11 cellular contexts compared by ENCODE assay signal in the genomic region with DNA sequence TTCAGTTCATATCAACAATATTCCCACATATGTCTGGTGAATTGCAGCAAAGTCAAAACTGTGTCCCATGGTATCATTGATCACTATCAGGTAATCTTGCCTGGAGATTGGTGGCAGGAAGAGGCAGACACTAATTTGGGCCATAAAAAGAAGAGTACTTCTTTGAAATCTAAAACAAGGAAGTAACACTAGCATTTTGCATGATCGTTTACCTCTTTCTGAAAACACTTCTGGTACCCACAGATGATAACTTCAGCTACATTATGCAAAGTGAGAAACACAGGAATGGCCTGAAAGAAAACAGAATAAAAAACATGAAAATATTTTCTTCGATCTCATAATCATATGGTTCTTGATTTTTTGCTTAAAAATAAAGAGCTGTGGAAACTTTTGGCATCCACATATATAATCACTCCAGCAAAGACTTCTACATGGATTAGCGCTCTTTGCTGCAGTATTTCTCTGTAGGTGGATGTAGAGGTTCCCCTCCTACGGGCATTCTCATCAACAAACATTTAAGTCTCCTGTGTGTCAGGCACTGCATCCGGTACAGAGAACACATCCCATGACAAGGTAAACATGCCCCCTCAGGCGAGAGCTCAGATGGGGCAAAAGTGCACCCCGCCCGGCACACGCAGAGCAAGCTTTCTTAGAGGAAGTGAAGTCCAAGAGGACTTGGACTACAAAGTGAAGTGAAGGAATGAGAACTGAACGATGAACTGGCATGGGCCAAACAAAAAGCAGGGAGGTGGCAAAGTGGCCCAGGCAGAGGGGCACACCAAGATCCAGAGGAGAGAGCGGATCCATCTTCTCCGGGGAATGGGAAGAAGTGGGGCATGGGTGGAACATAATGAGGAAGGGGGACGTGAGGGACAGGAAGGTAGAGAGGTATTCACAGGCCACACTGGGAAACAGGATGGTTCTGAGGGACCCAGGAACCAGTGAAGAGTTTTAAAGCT.
DNase-seq lines count a peak whose midpoint lies in the region; FAIRE-seq and TF ChIP-seq lines count a peak whose summit lies in the region.
"Had no signal": no experiment of that assay in that cellular context is flagged by ENCODE, and none has a peak within 500 bp of the region (broad histone marks: within the 10 kb centered on the region; RNA-seq: fewer than 3 reads in every experiment).

No MANE protein-coding gene starts in this region.

- H3K36me3 ChIP-seq in Caco-2 (ENCODE audit: control insufficient read depth, insufficient read depth, low read length) = no peaks in the 10 kb centered on the region
- H3K36me3 ChIP-seq in endothelial cell of umbilical vein (ENCODE audit: control insufficient read depth in 2 of 2, extremely low read depth in 1 of 2, insufficient read depth in 2 of 2, low read length in 2 of 2) = no peaks in the 10 kb centered on the region

- no peaks in the 10 kb centered on the region for H3K9me3 ChIP-seq in Caco-2
- H3K9me3 ChIP-seq in endothelial cell of umbilical vein (replicated peaks; ENCODE audit: control insufficient read depth, insufficient read depth, low read length) = no peaks in the 10 kb centered on the region

- DNase-seq in Caco-2 = peak in 1 of 2 experiments; percentile 30
- DNase-seq in GM19239 (ENCODE audit: insufficient read length, low spot score) = no peak
- peak; percentile 16 for DNase-seq in KBM-7
- DNase-seq in endothelial cell of umbilical vein (ENCODE audit: low read depth, low spot score) = no peak
- DNase-seq in Kasumi-1 (lab: John Stamatoyannopoulos, UW) = no peak
- no peak for DNase-seq in stimulated activated CD8-positive, alpha-beta memory T cell treated with anti-CD3 and anti-CD28 coated beads, Interleukin-4, amount 100 ng/mL, for 48 hours
- DNase-seq in COLO668 (lab: John Stamatoyannopoulos, UW; ENCODE audit: unreplicated experiment) = no peak
- DNase-seq in NCI-H1436 treated with DMSO at 0.1 percent for 48 hours (lab: John Stamatoyannopoulos, UW) = no peak
- DNase-seq: activated T-cell treated with anti-CD3 and anti-CD28 coated beads, Interleukin-2, amount 50 U/mL, for 1 hour; NCI-H187 treated with DMSO at 0.1 percent for 48 hours had no signal

- in situ Hi-C loops in KBM-7 (cut with MboI; ENCODE audit: low pct_unique_long_range_greater_than_20kb, low sequenced_read_pairs) = no loop called here

- no peaks in the 10 kb centered on the region for H3K9me1 ChIP-seq in endothelial cell of umbilical vein (replicated peaks; ENCODE audit: control insufficient read depth, extremely low read depth, insufficient read depth, low read length)

- intact Hi-C loops in Caco-2 (cut with micrococcal nuclease; ENCODE audit: unreplicated experiment) (no loop called here), endothelial cell of umbilical vein (cut with micrococcal nuclease) (no loop called here)

- peaks cover 7% of the 10 kb centered on the region for H3K4me1 Mint-ChIP-seq in Caco-2 (ENCODE audit: low read depth, unreplicated experiment)

- H3K9me3 Mint-ChIP-seq in Caco-2 (ENCODE audit: unreplicated experiment) = no peaks in the 10 kb centered on the region

- CTCF ChIA-PET in Caco-2 (lab: Charles Lee) = no interaction called here
- CTCF ChIA-PET in endothelial cell of umbilical vein (lab: Charles Lee) = interaction anchor here (1.5 kb wide), 1 partner anchor 27 kb away, joined by 3 read pairs; no protein-coding TSS in a partner anchor

- dilution Hi-C loops in endothelial cell of umbilical vein (cut with MboI; ENCODE audit: extremely low pct_ligation_motif_present, low sequenced_read_pairs) = no loop called here

- TF ChIP-seq CTCF in Caco-2 (IDR thresholded peaks at IDR 0.05; ENCODE audit: insufficient read depth in 1 of 2, low read depth in 1 of 2, low read length in 1 of 2, severe bottlenecking in 1 of 2, unreplicated experiment in 1 of 2) (no peak), endothelial cell of umbilical vein (IDR thresholded peaks at IDR 0.05; ENCODE audit: extremely low read depth in 1 of 2, insufficient read depth in 1 of 2, low read depth in 1 of 2, low read length in 2 of 2) (no peak)

- no peak overlapping the region for H2AFZ ChIP-seq in endothelial cell of umbilical vein (ENCODE audit: low read depth, low read length)

- no peaks in the 10 kb centered on the region for H4K20me1 ChIP-seq in endothelial cell of umbilical vein (replicated peaks; ENCODE audit: control insufficient read depth, extremely low read depth, insufficient read depth, low read length)

- BruUV-seq in Caco-2 (replicated peaks; lab: Mats Ljungman, UMichigan) (no TSS peak), endothelial cell of umbilical vein (replicated peaks; lab: Mats Ljungman, UMichigan) (no TSS peak)

- peak; percentile 21 for FAIRE-seq in GM19239 (lab: Jason Lieb, UNC)
- peak; percentile 35 for FAIRE-seq in endothelial cell of umbilical vein (lab: Jason Lieb, UNC)
- FAIRE-seq: bronchial epithelial cell had no signal

- no peaks in the 10 kb centered on the region for H3K27me3 ChIP-seq in Caco-2 (replicated peaks; ENCODE audit: control insufficient read depth, insufficient read depth, low read length)
- H3K27me3 ChIP-seq in endothelial cell of umbilical vein (ENCODE audit: control insufficient read depth in 2 of 2, insufficient read depth in 2 of 2, low read length in 2 of 2) = no peaks in the 10 kb centered on the region

- no peak overlapping the region for H3K4me3 Mint-ChIP-seq in Caco-2 (ENCODE audit: unreplicated experiment)

- H3K4me3 ChIP-seq in Caco-2 (ENCODE audit: low read depth, low read length) (no peak overlapping the region), endothelial cell of umbilical vein (replicated peaks in 1 of 3; ENCODE audit: insufficient read depth in 1 of 3, low read depth in 1 of 3, low read length in 3 of 3) (no peak overlapping the region)

- no peaks in the 10 kb centered on the region for H3K79me2 ChIP-seq in endothelial cell of umbilical vein (ENCODE audit: control insufficient read depth, insufficient read depth, low read length)

- no peaks in the 10 kb centered on the region for H3K27me3 Mint-ChIP-seq in Caco-2 (ENCODE audit: insufficient read depth, unreplicated experiment)

- no peaks in the 10 kb centered on the region for H3K4me1 ChIP-seq in Caco-2
- H3K4me1 ChIP-seq in endothelial cell of umbilical vein (ENCODE audit: control insufficient read depth, extremely low read depth, insufficient read depth, low read length) = peaks cover 24% of the 10 kb centered on the region

- no peak overlapping the region for H3K27ac ChIP-seq in endothelial cell of umbilical vein (ENCODE audit: insufficient read depth, low read depth, low read length)

- POLR2A ChIA-PET in Caco-2 (lab: Charles Lee) (no interaction called here), endothelial cell of umbilical vein (lab: Charles Lee) (interaction anchor here (0.6 kb wide), 1 partner anchor 105 kb away, joined by 3 read pairs; no protein-coding TSS in a partner anchor)

- no peak for TF ChIP-seq POLR2A in endothelial cell of umbilical vein (IDR thresholded peaks at IDR 0.05; ENCODE audit: low read depth, low read length)

- H3K9ac ChIP-seq in endothelial cell of umbilical vein (replicated peaks; ENCODE audit: extremely low read depth, insufficient read depth, low read length) = no peak overlapping the region

- H3K27ac Mint-ChIP-seq in Caco-2 (ENCODE audit: unreplicated experiment) = peak overlapping the region; percentile 90

- H3K36me3 Mint-ChIP-seq in Caco-2 (ENCODE audit: insufficient read depth, unreplicated experiment) = no peaks in the 10 kb centered on the region

- H3K4me2 ChIP-seq in endothelial cell of umbilical vein (ENCODE audit: insufficient read depth, low read length) = no peak overlapping the region

TF ChIP-seq in endothelial cell of umbilical vein, 7 proteins besides CTCF, POLR2A, EP300 and RAD21:
- no peak for TF ChIP-seq JUN (IDR thresholded peaks at IDR 0.05; ENCODE audit: borderline replicate concordance, insufficient read depth, insufficient read length, low read depth)
- no peak for TF ChIP-seq POLR2AphosphoS5 (IDR thresholded peaks at IDR 0.05; ENCODE audit: insufficient read depth, low read depth, low read length)
- no peak for TF ChIP-seq MYC (IDR thresholded peaks at IDR 0.05; ENCODE audit: low read depth, low read length)
- no peak for TF ChIP-seq FOS (IDR thresholded peaks at IDR 0.05; ENCODE audit: borderline replicate concordance, insufficient read depth, low read length)
- TF ChIP-seq EZH2 (IDR thresholded peaks at IDR 0.05; ENCODE audit: borderline replicate concordance, low read depth, low read length, severe bottlenecking) = no peak
- TF ChIP-seq GATA2 (IDR thresholded peaks at IDR 0.05; ENCODE audit: insufficient read depth, insufficient read length, low read depth, low read length) = no peak
- TF ChIP-seq, protein P1, sequence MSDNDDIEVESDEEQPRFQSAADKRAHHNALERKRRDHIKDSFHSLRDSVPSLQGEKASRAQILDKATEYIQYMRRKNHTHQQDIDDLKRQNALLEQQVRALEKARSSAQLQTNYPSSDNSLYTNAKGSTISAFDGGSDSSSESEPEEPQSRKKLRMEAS (IDR thresholded peaks at IDR 0.05; ENCODE audit: insufficient read depth, insufficient read length) = no peak
